Comparison of ENCODE assay signal across 27 cellular contexts in genomic region chr5:15243301-15244020, GRCh38.
"Had no signal": no experiment of that assay in that cellular context is flagged by ENCODE, and none has a peak within 500 bp of the region (broad histone marks: within the 10 kb centered on the region; RNA-seq: fewer than 3 reads in every experiment).

No MANE protein-coding gene starts in this region.

- H3K36me3 ChIP-seq: left lung, lower lobe of right lung, right lobe of liver, stomach, thyroid gland, transverse colon, upper lobe of left lung, vagina had no signal

- H3K9me3 ChIP-seq: testis, thyroid gland, vagina had no signal

- FAIRE-seq: islet of Langerhans, kidney had no signal

- H3K4me3 ChIP-seq: left lung, lower lobe of right lung, psoas muscle, right lobe of liver, skin epidermis, stomach, testis, thyroid gland, transverse colon, upper lobe of left lung, vagina had no signal

- ATAC-seq: left colon; left lung; lower lobe of right lung; naive thymus-derived CD8-positive, alpha-beta T cell; psoas muscle; right lobe of liver; stimulated activated naive B cell treated with anti-CD40 and anti-IgM and Interleukin-4, amounts not matched to agents 10 μg/mL and 1 μg/mL and 100 μg/mL, for 72 hours; stimulated activated naive CD8-positive, alpha-beta T cell treated with anti-CD3 and anti-CD28 coated beads, Interleukin-15, Interleukin-2, amounts not matched to agents 100 U/mL and 50 U/mL, for 24 hours had no signal

- H3K27ac ChIP-seq: left lung, lower lobe of right lung, parathyroid adenoma, psoas muscle, right lobe of liver, skin epidermis, stomach, testis, thyroid gland, transverse colon, upper lobe of left lung, vagina had no signal

- H2AFZ ChIP-seq: parathyroid adenoma had no signal

- H3K79me2 ChIP-seq: parathyroid adenoma had no signal

- DNase-seq: hypothalamus; immature natural killer cell; kidney; left colon; left lung; lower lobe of right lung; mammary epithelial cell; mesenchymal stem cell; naive thymus-derived CD8-positive, alpha-beta T cell; nucleus accumbens; psoas muscle; right lobe of liver; stimulated activated CD4-positive, alpha-beta T cell treated with anti-CD3 and anti-CD28 coated beads, Interleukin-12 subunit alpha, Interleukin-12 subunit beta, amount 100 ng/mL, for 4 hours; stimulated activated CD4-positive, alpha-beta T cell treated with anti-CD3 and anti-CD28 coated beads, Interleukin-15, amount 100 ng/mL, for 24 hours; stimulated activated CD4-positive, alpha-beta T cell treated with anti-CD3 and anti-CD28 coated beads, Interleukin-2, amount 100 ng/mL, for 24 hours; stimulated activated CD4-positive, alpha-beta T cell treated with anti-CD3 and anti-CD28 coated beads, Interleukin-4, amount 100 ng/mL, for 1 hour; stimulated activated naive B cell treated with anti-CD40 and anti-IgM and Interleukin-4, amounts not matched to agents 10 μg/mL and 1 μg/mL and 100 μg/mL, for 72 hours; stimulated activated naive CD8-positive, alpha-beta T cell treated with anti-CD3 and anti-CD28 coated beads, Interleukin-15, Interleukin-2, amounts not matched to agents 100 U/mL and 50 U/mL, for 24 hours; stomach; testis; thyroid gland; transverse colon; upper lobe of left lung had no signal

- H3K4me1 ChIP-seq: left lung, lower lobe of right lung, parathyroid adenoma, psoas muscle, right lobe of liver, stomach, testis, thyroid gland, transverse colon, upper lobe of left lung, vagina had no signal

- H3K27me3 ChIP-seq: left lung, right lobe of liver, stomach, testis, thyroid gland, transverse colon, upper lobe of left lung, vagina had no signal

- H3K9ac ChIP-seq: parathyroid adenoma had no signal
